19 cellular contexts compared by ENCODE assay signal in the genomic region with DNA sequence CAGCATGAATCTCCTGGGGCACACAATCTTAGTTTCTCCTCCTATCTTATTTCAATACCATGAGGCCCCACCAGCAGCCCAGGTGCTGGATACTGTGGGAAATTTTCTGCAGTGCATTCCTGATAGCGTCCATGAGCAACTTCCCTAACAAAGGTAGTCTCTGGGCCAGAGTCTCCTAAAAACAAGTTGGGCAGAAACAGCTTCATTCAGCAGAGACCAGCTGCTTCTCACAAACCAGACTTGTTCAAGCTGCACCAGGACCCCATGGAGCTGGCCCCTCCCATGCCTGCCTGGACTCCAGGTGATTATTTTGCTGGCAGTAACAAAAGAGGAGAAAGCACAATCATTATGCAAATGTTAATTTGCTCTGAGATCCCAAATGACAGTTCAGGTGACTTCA. TPM values are rescaled to one million over a fixed set of nuclear protein-coding genes. Genes with fewer than 3 reads are reported as not detected.
DNase-seq lines count a peak whose midpoint lies in the region; FAIRE-seq and TF ChIP-seq lines count a peak whose summit lies in the region.
"Had no signal": no experiment of that assay in that cellular context is flagged by ENCODE, and none has a peak within 500 bp of the region (broad histone marks: within the 10 kb centered on the region; RNA-seq: fewer than 3 reads in every experiment).

No MANE protein-coding gene starts in this region.

- no peak overlapping the region for H3K4me3 Mint-ChIP-seq in Caco-2 (ENCODE audit: unreplicated experiment)
- H3K4me3 Mint-ChIP-seq: B cell; CD4-positive, alpha-beta T cell; T-helper 1 cell treated with Interleukin-12 subunit alpha and Interleukin-12 subunit beta and Interleukin-4 antibody, amounts not matched to agents 30 μg/mL and 1 μg/mL, for 36 hours had no signal

- no peak for FAIRE-seq in frontal cortex (lab: Jason Lieb, UNC)
- FAIRE-seq: H54, HepG2 had no signal

- H3K27me3 Mint-ChIP-seq in Caco-2 (ENCODE audit: insufficient read depth, unreplicated experiment) = no peaks in the 10 kb centered on the region

- CTCF ChIA-PET in Caco-2 (lab: Charles Lee) = no interaction called here

- H3K4me1 ChIP-seq in Caco-2 = peaks cover 26% of the 10 kb centered on the region

- H3K27me3 ChIP-seq in Caco-2 (replicated peaks; ENCODE audit: control insufficient read depth, insufficient read depth, low read length) = no peaks in the 10 kb centered on the region
- H3K27me3 ChIP-seq: MG63, Peyer's patch had no signal

- H3K36me3 ChIP-seq in Caco-2 (ENCODE audit: control insufficient read depth, insufficient read depth, low read length) = no peaks in the 10 kb centered on the region
- H3K36me3 ChIP-seq: MG63, Peyer's patch had no signal

- no peaks in the 10 kb centered on the region for H3K9me3 Mint-ChIP-seq in Caco-2 (ENCODE audit: unreplicated experiment)
- H3K9me3 Mint-ChIP-seq: CD4-positive, alpha-beta T cell; T-helper 1 cell treated with Interleukin-12 subunit alpha and Interleukin-12 subunit beta and Interleukin-4 antibody, amounts not matched to agents 30 μg/mL and 1 μg/mL, for 36 hours had no signal

- TF ChIP-seq CTCF in Caco-2 (IDR thresholded peaks at IDR 0.05; ENCODE audit: insufficient read depth in 1 of 2, low read depth in 1 of 2, low read length in 1 of 2, severe bottlenecking in 1 of 2, unreplicated experiment in 1 of 2) (no peak), GM13977 (IDR thresholded peaks at IDR 0.05; ENCODE audit: extremely low read depth, insufficient read depth, missing control alignments) (no peak)

- peaks cover 18% of the 10 kb centered on the region for H3K4me1 Mint-ChIP-seq in Caco-2 (ENCODE audit: low read depth, unreplicated experiment)
- H3K4me1 Mint-ChIP-seq: B cell had no signal

- BruUV-seq in Caco-2 (replicated peaks; lab: Mats Ljungman, UMichigan) = no TSS peak

- H3K27ac Mint-ChIP-seq in Caco-2 (ENCODE audit: unreplicated experiment) = peak overlapping the region; percentile 75
- H3K27ac Mint-ChIP-seq: B cell; CD4-positive, alpha-beta T cell; T-helper 1 cell treated with Interleukin-12 subunit alpha and Interleukin-12 subunit beta and Interleukin-4 antibody, amounts not matched to agents 30 μg/mL and 1 μg/mL, for 36 hours had no signal

- in situ Hi-C loops in GM13977 (cut with MboI; ENCODE audit: low pct_unique_long_range_greater_than_20kb, low sequenced_read_pairs, unreplicated experiment) = no loop called here

- POLR2A ChIA-PET in Caco-2 (lab: Charles Lee) = no interaction called here

- no peak for DNase-seq in Caco-2
- peak; percentile 48 for DNase-seq in NCI-H1105 (lab: John Stamatoyannopoulos, UW)
- peak; percentile 88 for DNase-seq in NCI-H748 (lab: John Stamatoyannopoulos, UW; ENCODE audit: unreplicated experiment)
- DNase-seq in left kidney (ENCODE audit: low read depth, low spot score) = peak; percentile 18
- no peak for DNase-seq in DMS 273 treated with DMSO at 0.1 percent for 48 hours (lab: John Stamatoyannopoulos, UW)
- DNase-seq in GM13977 (ENCODE audit: low spot score) = no peak
- no peak for DNase-seq in frontal cortex (ENCODE audit: low spot score in 2 of 2)
- no peak for DNase-seq in OCI-M2 (lab: John Stamatoyannopoulos, UW; ENCODE audit: unreplicated experiment)
- DNase-seq: CD4-positive, alpha-beta T cell; MG63; NCI-H1436; NCI-H2081 treated with DMSO at 0.1 percent for 48 hours; NCI-H510A treated with DMSO at 0.1 percent for 48 hours; Peyer's patch; SHP77 had no signal

- H3K36me3 Mint-ChIP-seq in Caco-2 (ENCODE audit: insufficient read depth, unreplicated experiment) = no peaks in the 10 kb centered on the region

- intact Hi-C loops in Caco-2 (cut with micrococcal nuclease; ENCODE audit: unreplicated experiment) = no loop called here

- no peak overlapping the region for H3K4me3 ChIP-seq in Caco-2 (ENCODE audit: low read depth, low read length)
- H3K4me3 ChIP-seq: MG63, Peyer's patch had no signal

- H3K9me3 ChIP-seq in Caco-2 = no peaks in the 10 kb centered on the region
- H3K9me3 ChIP-seq: MG63, Peyer's patch had no signal

RNA-seq across cellular contexts. Expression of a gene that starts 31.4 kb away (rescaled TPM):
- 28.3 and 28.6 TPM in 2 replicates for total RNA-seq in Caco-2 (2022)
- total RNA-seq in frontal cortex = 9.8 TPM
- total RNA-seq: CD4-positive, alpha-beta T cell had no signal

Comparison
In these comparisons a context has a peak if more than half of its experiments do, and no peak if none do; other contexts are left out.
1. DNase-seq: peak in NCI-H1105 (single experiment), NCI-H748 (single experiment) and left kidney (single experiment); none in Caco-2 (0 of 2), DMS 273 treated with DMSO at 0.1 percent for 48 hours (single experiment), GM13977 (single experiment), frontal cortex (0 of 2) and OCI-M2 (single experiment).